Comparison of ENCODE assay signal across 11 cellular contexts in genomic region chr2:9641641-9642040, GRCh38. TPM values are rescaled to one million over a fixed set of nuclear protein-coding genes. Genes with fewer than 3 reads are reported as not detected.
DNase-seq lines count a peak whose midpoint lies in the region; ATAC-seq and TF ChIP-seq lines count a peak whose summit lies in the region.
"Had no signal": no experiment of that assay in that cellular context is flagged by ENCODE, and none has a peak within 500 bp of the region (broad histone marks: within the 10 kb centered on the region; RNA-seq: fewer than 3 reads in every experiment).

No MANE protein-coding gene starts in this region.

- no peaks in the 10 kb centered on the region for H3K36me3 Mint-ChIP-seq in activated T-helper 17 cell treated with anti-CD3 and anti-CD28 coated beads, Interleukin-2, amount 50 U/mL, for 72 hours (ENCODE audit: low read depth)

- no peak overlapping the region for H3K4me3 ChIP-seq in gastroesophageal sphincter
- H3K4me3 ChIP-seq: adrenal gland, upper lobe of left lung had no signal

- H3K9me3 ChIP-seq in KOPT-K1 (ENCODE audit: insufficient read depth, low read length, poor library complexity, severe bottlenecking) (no peaks in the 10 kb centered on the region), gastroesophageal sphincter (no peaks in the 10 kb centered on the region)
- H3K9me3 ChIP-seq: adrenal gland, upper lobe of left lung had no signal

- no peak for TF ChIP-seq POLR2A in gastroesophageal sphincter (IDR thresholded peaks at IDR 0.05)

- H3K9me3 Mint-ChIP-seq in activated T-helper 17 cell treated with anti-CD3 and anti-CD28 coated beads, Interleukin-2, amount 50 U/mL, for 72 hours, result no peaks in the 10 kb centered on the region

- peak; percentile 85 for ATAC-seq in activated T-helper 17 cell treated with anti-CD3 and anti-CD28 coated beads, Interleukin-2, amount 50 U/mL, for 72 hours (replicated peaks)
- ATAC-seq in GM21381 (IDR thresholded peaks at IDR 0.05; ENCODE audit: unreplicated experiment), result no peak
- no peak for ATAC-seq in gastroesophageal sphincter

- H3K27ac Mint-ChIP-seq in activated T-helper 17 cell treated with anti-CD3 and anti-CD28 coated beads, Interleukin-2, amount 50 U/mL, for 72 hours, result peak overlapping the region; percentile 53

- peaks cover 8 to 31% (median 13%) of the 10 kb centered on the region in 3 donors for H3K4me1 ChIP-seq in gastroesophageal sphincter

- H3K4me3 Mint-ChIP-seq in activated T-helper 17 cell treated with anti-CD3 and anti-CD28 coated beads, Interleukin-2, amount 50 U/mL, for 72 hours, result peak overlapping the region; percentile 65

- peaks cover 7% of the 10 kb centered on the region for H3K27me3 ChIP-seq in gastroesophageal sphincter
- H3K27me3 ChIP-seq: adrenal gland, upper lobe of left lung had no signal

- no peak for TF ChIP-seq CTCF in gastroesophageal sphincter (IDR thresholded peaks at IDR 0.05)

- H3K36me3 ChIP-seq in KOPT-K1 (ENCODE audit: insufficient read depth, low read length) (no peaks in the 10 kb centered on the region), gastroesophageal sphincter (no peaks in the 10 kb centered on the region)
- H3K36me3 ChIP-seq: adrenal gland, upper lobe of left lung had no signal

- peak; percentile 21 for DNase-seq in stimulated activated CD4-positive, alpha-beta T cell treated with anti-CD3 and anti-CD28 coated beads, Interleukin-4, amount 100 ng/mL, for 1 hour
- DNase-seq in stimulated activated CD4-positive, alpha-beta T cell treated with anti-CD3 and anti-CD28 coated beads, Interleukin-2, amount 100 ng/mL, for 48 hours, result no peak
- DNase-seq in NCI-H345 (lab: John Stamatoyannopoulos, UW), result no peak
- DNase-seq: AML-193, NCI-H774, upper lobe of left lung had no signal

- WGBS in gastroesophageal sphincter (ENCODE audit: low coverage in 1 of 2), 2 donors, result 56 to 87% methylated on average over 3 to 4 of the region's 4 CpGs

- H3K27ac ChIP-seq in KOPT-K1 (ENCODE audit: low read depth, low read length, poor library complexity, severe bottlenecking), result peak overlapping the region; percentile 33
- no peak overlapping the region for H3K27ac ChIP-seq in gastroesophageal sphincter
- H3K27ac ChIP-seq: adrenal gland, upper lobe of left lung had no signal

- peaks cover 23% of the 10 kb centered on the region for H3K4me1 Mint-ChIP-seq in activated T-helper 17 cell treated with anti-CD3 and anti-CD28 coated beads, Interleukin-2, amount 50 U/mL, for 72 hours

- no peak for TF ChIP-seq EP300 in gastroesophageal sphincter (IDR thresholded peaks at IDR 0.05)

- H3K27me3 Mint-ChIP-seq in activated T-helper 17 cell treated with anti-CD3 and anti-CD28 coated beads, Interleukin-2, amount 50 U/mL, for 72 hours, result no peaks in the 10 kb centered on the region

RNA-seq across cellular contexts. Expression of gene YWHAQ, which starts 10.8 kb away (rescaled TPM):
- 100 to 1,000 TPM; 283 TPM for total RNA-seq in activated T-helper 17 cell treated with anti-CD3 and anti-CD28 coated beads, Interleukin-2, amount 50 U/mL, for 72 hours
- total RNA-seq in gastroesophageal sphincter, result 100 to 1,000 TPM; 226 to 282 (median 255) TPM
